ENCODE assay signal across 38 cellular contexts in the genomic region with DNA sequence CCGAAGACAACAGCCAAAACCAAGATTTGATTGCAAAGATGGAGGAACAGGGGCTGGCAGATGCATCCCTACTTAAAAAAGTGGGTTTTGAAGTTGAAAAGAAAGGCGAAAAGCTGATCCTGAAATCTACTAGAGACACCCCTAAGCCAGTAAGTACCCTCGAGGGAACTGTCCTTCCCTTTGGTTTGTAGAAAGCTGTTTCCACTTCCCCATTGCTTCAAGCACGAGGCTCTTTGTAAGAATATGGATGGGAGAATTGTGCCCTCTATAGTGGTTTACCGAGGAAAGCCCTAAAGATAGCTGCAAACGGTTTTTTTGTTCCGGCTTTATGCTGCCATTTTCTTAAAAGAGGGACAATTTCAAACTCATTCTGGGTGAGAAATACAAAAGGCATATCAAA.
DNase-seq lines count a peak whose midpoint lies in the region; ATAC-seq, FAIRE-seq and TF ChIP-seq lines count a peak whose summit lies in the region.
"Had no signal": no experiment of that assay in that cellular context is flagged by ENCODE, and none has a peak within 500 bp of the region (broad histone marks: within the 10 kb centered on the region; RNA-seq: fewer than 3 reads in every experiment).

No MANE protein-coding gene starts in this region.

- no peak overlapping the region for H3K4me3 Mint-ChIP-seq in stimulated activated naive B cell treated with anti-CD40 and anti-IgM and Interleukin-4, amounts not matched to agents 10 μg/mL and 1 μg/mL and 100 μg/mL, for 72 hours
- H3K4me3 Mint-ChIP-seq: activated naive CD8-positive, alpha-beta T cell treated with anti-CD3 and anti-CD28 coated beads for 36 hours; activated T-cell treated with anti-CD3 and anti-CD28 coated beads, Interleukin-2, amount 50 U/mL, for 24 hours; B cell; natural killer cell treated with Interleukin-12 subunit alpha and Interleukin-12 subunit beta and Interleukin-15 and Interleukin-18, amount 100 ng/mL, for 72 hours; stimulated activated naive CD8-positive, alpha-beta T cell treated with anti-CD3 and anti-CD28 coated beads, Interleukin-15, amount 100 ng/mL, for 72 hours; T-helper 1 cell treated with Interleukin-12 subunit alpha and Interleukin-12 subunit beta and Interleukin-4 antibody, amounts not matched to agents 30 μg/mL and 1 μg/mL, for 36 hours had no signal

- TF ChIP-seq POLR2A in GM12878 (IDR thresholded peaks at IDR 0.05; ENCODE audit: low read depth, low read length), result no peak

- H3K4me3 ChIP-seq in HUES48 (ENCODE audit: low read depth, low read length) (no peak overlapping the region), GM12878 (no peak overlapping the region)
- H3K4me3 ChIP-seq: cardiac muscle cell, colonic mucosa, hepatocyte, smooth muscle cell, thoracic aorta had no signal

- H2AFZ ChIP-seq in GM12878 (ENCODE audit: control insufficient read depth, low read depth, low read length), result no peak overlapping the region
- H2AFZ ChIP-seq: hepatocyte had no signal

- POLR2A ChIA-PET in GM12878 (lab: Charles Lee), result no interaction called here

- H3K27ac Mint-ChIP-seq in stimulated activated naive B cell treated with anti-CD40 and anti-IgM and Interleukin-4, amounts not matched to agents 10 μg/mL and 1 μg/mL and 100 μg/mL, for 72 hours, result no peak overlapping the region
- H3K27ac Mint-ChIP-seq: activated T-cell treated with anti-CD3 and anti-CD28 coated beads, Interleukin-2, amount 50 U/mL, for 24 hours; B cell; T-helper 1 cell treated with Interleukin-12 subunit alpha and Interleukin-12 subunit beta and Interleukin-4 antibody, amounts not matched to agents 30 μg/mL and 1 μg/mL, for 36 hours had no signal

- no TSS peak for BruUV-seq in GM12878 (replicated peaks; lab: Mats Ljungman, UMichigan)

- no peak for FAIRE-seq in GM12878 (lab: Jason Lieb, UNC)
- FAIRE-seq: TTC549, urothelium cell line had no signal

- RAD21 ChIA-PET in GM12878 (lab: Charles Lee; ENCODE audit: unreplicated experiment), result no interaction called here

- SMC1A ChIA-PET in GM12878 (lab: Charles Lee; ENCODE audit: uncharacterized antibody, unreplicated experiment), result interaction anchor here (0.6 to 1.0 kb wide), 2 partner anchors 12 to 72 kb away, joined by 3 read pairs; no protein-coding TSS in a partner anchor

- H3K4me2 ChIP-seq in GM12878 (ENCODE audit: control insufficient read depth, insufficient read depth), result no peak overlapping the region
- H3K4me2 ChIP-seq: hepatocyte, smooth muscle cell had no signal

- in situ Hi-C loops in GM12878 (cut with MboI), result no loop called here

- H3K79me2 ChIP-seq in GM12878 (ENCODE audit: control insufficient read depth, insufficient read depth, low read length), result no peaks in the 10 kb centered on the region
- H3K79me2 ChIP-seq: hepatocyte had no signal

- DNase-seq in NOMO-1 treated with DMSO at 0.1 percent for 48 hours (lab: John Stamatoyannopoulos, UW; ENCODE audit: unreplicated experiment), result peak; percentile 63
- no peak for DNase-seq in GM12878 (ENCODE audit: low read depth, low spot score)
- no peak for DNase-seq in stimulated activated naive B cell treated with anti-CD40 and anti-IgM and Interleukin-4, amounts not matched to agents 10 μg/mL and 1 μg/mL and 100 μg/mL, for 72 hours
- DNase-seq in NCI-H2081 (lab: John Stamatoyannopoulos, UW), result no peak
- DNase-seq in activated CD8-positive, alpha-beta memory T cell treated with anti-CD3 and anti-CD28 coated beads, Interleukin-2, amount 50 U/mL, for 4 hours, result no peak
- DNase-seq: ACHN; activated CD4-positive, alpha-beta T cell treated with anti-CD3 and anti-CD28 coated beads, Interleukin-2, amount 50 U/mL, for 1 hour; activated CD4-positive, CD25-positive, alpha-beta regulatory T cell; activated effector memory CD4-positive, alpha-beta T cell treated with anti-CD3 and anti-CD28 coated beads, Interleukin-2, amount 50 U/mL, for 16 hours; activated naive CD8-positive, alpha-beta T cell treated with anti-CD3 and anti-CD28 coated beads for 36 hours; activated T-cell treated with anti-CD3 and anti-CD28 coated beads, Interleukin-2, amount 50 U/mL, for 24 hours; anterior cingulate cortex; colonic mucosa; effector CD8-positive, alpha-beta T cell; immature natural killer cell; left cardiac atrium; NCI-H1436 treated with DMSO at 0.1 percent for 48 hours; NCI-H2107; NCI-H345; NCI-H748 treated with DMSO at 0.1 percent for 48 hours; OCI-M1; posterior cingulate gyrus; right cardiac atrium; stimulated activated CD4-positive, alpha-beta T cell treated with anti-CD3 and anti-CD28 coated beads, Interleukin-1b, Interleukin-23, amount 100 ng/mL, for 48 hours; stimulated activated naive CD8-positive, alpha-beta T cell treated with anti-CD3 and anti-CD28 coated beads, Interleukin-15, amount 100 ng/mL, for 72 hours had no signal

- H3K9me3 Mint-ChIP-seq in stimulated activated naive B cell treated with anti-CD40 and anti-IgM and Interleukin-4, amounts not matched to agents 10 μg/mL and 1 μg/mL and 100 μg/mL, for 72 hours, result no peaks in the 10 kb centered on the region
- H3K9me3 Mint-ChIP-seq: activated naive CD8-positive, alpha-beta T cell treated with anti-CD3 and anti-CD28 coated beads for 36 hours; activated T-cell treated with anti-CD3 and anti-CD28 coated beads, Interleukin-2, amount 50 U/mL, for 24 hours; immature natural killer cell; natural killer cell treated with Interleukin-12 subunit alpha and Interleukin-12 subunit beta and Interleukin-15 and Interleukin-18, amount 100 ng/mL, for 72 hours; stimulated activated naive CD8-positive, alpha-beta T cell treated with anti-CD3 and anti-CD28 coated beads, Interleukin-15, amount 100 ng/mL, for 72 hours; T-helper 1 cell treated with Interleukin-12 subunit alpha and Interleukin-12 subunit beta and Interleukin-4 antibody, amounts not matched to agents 30 μg/mL and 1 μg/mL, for 36 hours had no signal

- peaks cover 9 to 10% of the 10 kb centered on the region in 2 donors for H3K4me1 Mint-ChIP-seq in stimulated activated naive B cell treated with anti-CD40 and anti-IgM and Interleukin-4, amounts not matched to agents 10 μg/mL and 1 μg/mL and 100 μg/mL, for 72 hours
- H3K4me1 Mint-ChIP-seq: activated naive CD8-positive, alpha-beta T cell treated with anti-CD3 and anti-CD28 coated beads for 36 hours; stimulated activated naive CD8-positive, alpha-beta T cell treated with anti-CD3 and anti-CD28 coated beads, Interleukin-15, amount 100 ng/mL, for 72 hours had no signal

- H3K4me1 ChIP-seq in HUES48 (ENCODE audit: control insufficient read depth, insufficient read depth, low read length) (peaks cover 40% of the 10 kb centered on the region), GM12878 (ENCODE audit: control insufficient read depth, insufficient read depth, low read length) (no peaks in the 10 kb centered on the region)
- H3K4me1 ChIP-seq: colonic mucosa had no signal

- TF ChIP-seq EP300 in GM12878 (IDR thresholded peaks at IDR 0.05; ENCODE audit: borderline replicate concordance in 1 of 2, control insufficient read depth in 1 of 2, low read depth in 2 of 2, low read length in 2 of 2), result no peak

- TF ChIP-seq CTCF in GM12878 (IDR thresholded peaks at IDR 0.05 in 2 of 3, conservative IDR thresholded peaks at IDR 0.05 in 1 of 3; ENCODE audit: control insufficient read depth in 2 of 3, extremely low read depth in 1 of 3, insufficient read depth in 1 of 3, low read depth in 3 of 3, low read length in 3 of 3), result peak in 1 of 3 experiments; percentile 14; a peak in 1 of 6 replicates

- no peaks in the 10 kb centered on the region for H3K27me3 ChIP-seq in HUES48 (ENCODE audit: control insufficient read depth, insufficient read depth, low read length)
- H3K27me3 ChIP-seq in GM12878 (replicated peaks in 1 of 2; ENCODE audit: control insufficient read depth in 2 of 2, insufficient read depth in 2 of 2, low read length in 1 of 2), result no peaks in the 10 kb centered on the region
- H3K27me3 ChIP-seq: cardiac muscle cell, colonic mucosa, hepatocyte had no signal

- peaks cover 39 to 69% of the 10 kb centered on the region in 2 donors for H3K36me3 Mint-ChIP-seq in stimulated activated naive B cell treated with anti-CD40 and anti-IgM and Interleukin-4, amounts not matched to agents 10 μg/mL and 1 μg/mL and 100 μg/mL, for 72 hours

- peak overlapping the region; percentile 36 for H3K27ac ChIP-seq in HUES48 (ENCODE audit: low read depth, low read length)
- no peak overlapping the region for H3K27ac ChIP-seq in GM12878 (ENCODE audit: control insufficient read depth, insufficient read depth)
- H3K27ac ChIP-seq: cardiac muscle cell, colonic mucosa, hepatocyte, thoracic aorta had no signal

- 53% methylated on average over 7 of the region's 7 CpGs for WGBS in GM12878 (ENCODE audit: insufficient coverage, insufficient replicate concordance, low lambda C conversion rate, missing lambda C conversion rate)

- 0 out of 2 replicates have a peak, but pooled peaks have one; percentile 4 for TF ChIP-seq RAD21 in GM12878 (IDR thresholded peaks at IDR 0.05; ENCODE audit: insufficient read depth, low read depth, low read length)

- H3K9ac ChIP-seq in HUES48 (ENCODE audit: low read depth, low read length) (no peak overlapping the region), GM12878 (ENCODE audit: control insufficient read depth, insufficient read depth, low read length) (no peak overlapping the region)

- no peaks in the 10 kb centered on the region for H4K20me1 ChIP-seq in GM12878 (ENCODE audit: control insufficient read depth, insufficient read depth)

- intact Hi-C loops in GM12878 (cut with micrococcal nuclease; ENCODE audit: unreplicated experiment), result no loop called here

- CTCF ChIA-PET in GM12878 (lab: Yijun Ruan, JAX), result interaction anchor here (3.0 kb wide), 1 partner anchor 21 kb away, joined by 21 read pairs; no protein-coding TSS in a partner anchor

- no peaks in the 10 kb centered on the region for H3K27me3 Mint-ChIP-seq in stimulated activated naive B cell treated with anti-CD40 and anti-IgM and Interleukin-4, amounts not matched to agents 10 μg/mL and 1 μg/mL and 100 μg/mL, for 72 hours
- H3K27me3 Mint-ChIP-seq: activated naive CD8-positive, alpha-beta T cell treated with anti-CD3 and anti-CD28 coated beads for 36 hours; activated T-cell treated with anti-CD3 and anti-CD28 coated beads, Interleukin-2, amount 50 U/mL, for 24 hours; B cell; natural killer cell treated with Interleukin-12 subunit alpha and Interleukin-12 subunit beta and Interleukin-15 and Interleukin-18, amount 100 ng/mL, for 72 hours; stimulated activated naive CD8-positive, alpha-beta T cell treated with anti-CD3 and anti-CD28 coated beads, Interleukin-15, amount 100 ng/mL, for 72 hours had no signal

- H3K36me3 ChIP-seq in HUES48 (ENCODE audit: control insufficient read depth, insufficient read depth, low read length) (peaks cover 11% of the 10 kb centered on the region), GM12878 (ENCODE audit: control insufficient read depth in 2 of 2, insufficient read depth in 2 of 2, low read length in 1 of 2) (peaks cover 2 to 20% of the 10 kb centered on the region in 2 experiments)
- H3K36me3 ChIP-seq: colonic mucosa, thoracic aorta had no signal

- no peak for ATAC-seq in GM12878
- peak; percentile 31 to 41 for ATAC-seq in stimulated activated naive B cell treated with anti-CD40 and anti-IgM and Interleukin-4, amounts not matched to agents 10 μg/mL and 1 μg/mL and 100 μg/mL, for 72 hours (replicated peaks)
- no peak for ATAC-seq in GM21526 (IDR thresholded peaks at IDR 0.05; ENCODE audit: low FRiP score, unreplicated experiment)
- ATAC-seq: HCT116; left cardiac atrium; natural killer cell treated with Interleukin-12 subunit alpha and Interleukin-12 subunit beta and Interleukin-15 and Interleukin-18, amount 100 ng/mL, for 72 hours; right cardiac atrium; SK-N-SH treated with all-trans-retinoic acid at 6 μM for 48 hours; stimulated activated naive CD8-positive, alpha-beta T cell treated with anti-CD3 and anti-CD28 coated beads, Interleukin-15, amount 100 ng/mL, for 72 hours had no signal

- H3K9me3 ChIP-seq in HUES48 (ENCODE audit: control insufficient read depth, insufficient read depth, low read length), result no peaks in the 10 kb centered on the region
- no peaks in the 10 kb centered on the region for H3K9me3 ChIP-seq in GM12878 (replicated peaks; ENCODE audit: control insufficient read depth, insufficient read depth, low read length)
- H3K9me3 ChIP-seq: colonic mucosa, thoracic aorta had no signal

Comparison
In these comparisons a context has a peak if more than half of its experiments do, and no peak if none do; other contexts are left out.
1. ATAC-seq: peak in stimulated activated naive B cell treated with anti-CD40 and anti-IgM and Interleukin-4, amounts not matched to agents 10 μg/mL and 1 μg/mL and 100 μg/mL, for 72 hours (2 of 2); none in GM12878 (single experiment) and GM21526 (single experiment).